In genomic region chr3:101922136-101922725, GRCh38 we compare ENCODE assay signal across 6 cellular contexts.
DNase-seq lines count a peak whose midpoint lies in the region; ATAC-seq and TF ChIP-seq lines count a peak whose summit lies in the region.
"Not testable (repeated sequence)": the region's sequence is repeated elsewhere in the genome, so short reads cannot be mapped to it uniquely, and the experiment has no call there.

No MANE protein-coding gene starts in this region.

- CTCF ChIA-PET in activated CD4-positive, alpha-beta T cell treated with anti-CD3 and anti-CD28 coated beads for 36 hours (lab: Charles Lee) = not testable (repeated sequence)
- CTCF ChIA-PET in activated CD8-positive, alpha-beta T cell treated with anti-CD3 and anti-CD28 coated beads for 36 hours (lab: Charles Lee) = interaction anchor here (0.9 kb wide), 1 partner anchor 171 kb away, joined by 4 read pairs; no protein-coding TSS in a partner anchor

- intact Hi-C loops in activated CD4-positive, alpha-beta T cell treated with anti-CD3 and anti-CD28 coated beads for 36 hours (cut with DNase I, micrococcal nuclease) = loop anchor here in 1 of 2 experiments (2.0 to 5.0 kb wide), 2 partner anchors 15 to 65 kb away; no protein-coding TSS in a partner anchor
- intact Hi-C loops in activated CD8-positive, alpha-beta T cell treated with anti-CD3 and anti-CD28 coated beads for 36 hours (cut with micrococcal nuclease) = not testable (repeated sequence)

- H3K9me3 Mint-ChIP-seq in activated CD4-positive, alpha-beta T cell treated with anti-CD3 and anti-CD28 coated beads for 36 hours (ENCODE audit: low read depth); activated CD8-positive, alpha-beta T cell treated with anti-CD3 and anti-CD28 coated beads for 36 hours: not testable (repeated sequence)
- peaks cover 9 to 12% of the 10 kb centered on the region in 2 donors for H3K9me3 Mint-ChIP-seq in activated T-cell treated with anti-CD3 and anti-CD28 coated beads, Interleukin-2, amount 50 U/mL, for 72 hours
- H3K9me3 Mint-ChIP-seq in activated naive CD8-positive, alpha-beta T cell treated with anti-CD3 and anti-CD28 coated beads for 36 hours = peaks cover 15% of the 10 kb centered on the region
- peaks cover 45% of the 10 kb centered on the region for H3K9me3 Mint-ChIP-seq in progenitor cell of endocrine pancreas (ENCODE audit: low read depth)

- not testable (repeated sequence) for H3K4me3 Mint-ChIP-seq in activated CD4-positive, alpha-beta T cell treated with anti-CD3 and anti-CD28 coated beads for 36 hours; activated CD8-positive, alpha-beta T cell treated with anti-CD3 and anti-CD28 coated beads for 36 hours; activated naive CD8-positive, alpha-beta T cell treated with anti-CD3 and anti-CD28 coated beads for 36 hours; progenitor cell of endocrine pancreas (ENCODE audit: low read depth)
- peak overlapping the region in 1 of 2 donors; percentile 77 for H3K4me3 Mint-ChIP-seq in activated T-cell treated with anti-CD3 and anti-CD28 coated beads, Interleukin-2, amount 50 U/mL, for 72 hours

- H3K27me3 Mint-ChIP-seq in activated CD4-positive, alpha-beta T cell treated with anti-CD3 and anti-CD28 coated beads for 36 hours; activated CD8-positive, alpha-beta T cell treated with anti-CD3 and anti-CD28 coated beads for 36 hours; activated T-cell treated with anti-CD3 and anti-CD28 coated beads, Interleukin-2, amount 50 U/mL, for 72 hours (ENCODE audit: low read depth); activated naive CD8-positive, alpha-beta T cell treated with anti-CD3 and anti-CD28 coated beads for 36 hours; progenitor cell of endocrine pancreas: not testable (repeated sequence)

- POLR2A ChIA-PET in activated CD4-positive, alpha-beta T cell treated with anti-CD3 and anti-CD28 coated beads for 36 hours (lab: Charles Lee) = interaction anchor here (0.6 kb wide), 3 partner anchors 13 to 344 kb away, joined by 3 to 4 read pairs (median 4); no protein-coding TSS in a partner anchor
- POLR2A ChIA-PET in activated CD8-positive, alpha-beta T cell treated with anti-CD3 and anti-CD28 coated beads for 36 hours (lab: Charles Lee) = interaction anchor here (0.6 kb wide), 1 partner anchor 83 kb away, joined by 3 read pairs; no protein-coding TSS in a partner anchor

- DNase-seq in MV-4-11 (lab: John Stamatoyannopoulos, UW) = peak; percentile 20
- not testable (repeated sequence) for DNase-seq in activated CD4-positive, alpha-beta T cell treated with anti-CD3 and anti-CD28 coated beads for 36 hours; activated CD8-positive, alpha-beta T cell treated with anti-CD3 and anti-CD28 coated beads for 36 hours; activated T-cell treated with anti-CD3 and anti-CD28 coated beads, Interleukin-2, amount 50 U/mL, for 72 hours; activated naive CD8-positive, alpha-beta T cell treated with anti-CD3 and anti-CD28 coated beads for 36 hours; progenitor cell of endocrine pancreas (ENCODE audit: low spot score, unreplicated experiment)

- ATAC-seq in activated CD4-positive, alpha-beta T cell treated with anti-CD3 and anti-CD28 coated beads for 36 hours; activated CD8-positive, alpha-beta T cell treated with anti-CD3 and anti-CD28 coated beads for 36 hours; activated T-cell treated with anti-CD3 and anti-CD28 coated beads, Interleukin-2, amount 50 U/mL, for 72 hours (replicated peaks in 1 of 2): not testable (repeated sequence)

- H3K4me1 Mint-ChIP-seq in activated CD4-positive, alpha-beta T cell treated with anti-CD3 and anti-CD28 coated beads for 36 hours = peaks cover 35% of the 10 kb centered on the region
- H3K4me1 Mint-ChIP-seq in activated CD8-positive, alpha-beta T cell treated with anti-CD3 and anti-CD28 coated beads for 36 hours (ENCODE audit: low read depth) = peaks cover 31% of the 10 kb centered on the region
- peaks cover 27% of the 10 kb centered on the region for H3K4me1 Mint-ChIP-seq in activated T-cell treated with anti-CD3 and anti-CD28 coated beads, Interleukin-2, amount 50 U/mL, for 72 hours (ENCODE audit: low read depth)
- peaks cover 20% of the 10 kb centered on the region for H3K4me1 Mint-ChIP-seq in activated naive CD8-positive, alpha-beta T cell treated with anti-CD3 and anti-CD28 coated beads for 36 hours
- peaks cover 14% of the 10 kb centered on the region for H3K4me1 Mint-ChIP-seq in progenitor cell of endocrine pancreas (ENCODE audit: low read depth)

- H3K36me3 Mint-ChIP-seq in activated CD4-positive, alpha-beta T cell treated with anti-CD3 and anti-CD28 coated beads for 36 hours (ENCODE audit: low read depth); activated CD8-positive, alpha-beta T cell treated with anti-CD3 and anti-CD28 coated beads for 36 hours (ENCODE audit: low read depth); progenitor cell of endocrine pancreas (ENCODE audit: insufficient read depth): not testable (repeated sequence)
- H3K36me3 Mint-ChIP-seq in activated T-cell treated with anti-CD3 and anti-CD28 coated beads, Interleukin-2, amount 50 U/mL, for 72 hours (ENCODE audit: insufficient read depth in 2 of 2) = peaks cover 19 to 32% of the 10 kb centered on the region in 2 donors
- H3K36me3 Mint-ChIP-seq in activated naive CD8-positive, alpha-beta T cell treated with anti-CD3 and anti-CD28 coated beads for 36 hours = peaks cover 14% of the 10 kb centered on the region

- not testable (repeated sequence) for TF ChIP-seq CTCF in activated CD8-positive, alpha-beta T cell treated with anti-CD3 and anti-CD28 coated beads for 36 hours (IDR thresholded peaks at IDR 0.05); progenitor cell of endocrine pancreas (IDR thresholded peaks at IDR 0.05; ENCODE audit: unreplicated experiment)

- H3K27ac Mint-ChIP-seq in activated CD4-positive, alpha-beta T cell treated with anti-CD3 and anti-CD28 coated beads for 36 hours = peak overlapping the region; percentile 2
- H3K27ac Mint-ChIP-seq in activated CD8-positive, alpha-beta T cell treated with anti-CD3 and anti-CD28 coated beads for 36 hours = peak overlapping the region; percentile 18
- H3K27ac Mint-ChIP-seq in activated T-cell treated with anti-CD3 and anti-CD28 coated beads, Interleukin-2, amount 50 U/mL, for 72 hours = peak overlapping the region; percentile 5
- H3K27ac Mint-ChIP-seq in activated naive CD8-positive, alpha-beta T cell treated with anti-CD3 and anti-CD28 coated beads for 36 hours = peak overlapping the region; percentile 47
- peak overlapping the region; percentile 12 for H3K27ac Mint-ChIP-seq in progenitor cell of endocrine pancreas
